In the genomic region with DNA sequence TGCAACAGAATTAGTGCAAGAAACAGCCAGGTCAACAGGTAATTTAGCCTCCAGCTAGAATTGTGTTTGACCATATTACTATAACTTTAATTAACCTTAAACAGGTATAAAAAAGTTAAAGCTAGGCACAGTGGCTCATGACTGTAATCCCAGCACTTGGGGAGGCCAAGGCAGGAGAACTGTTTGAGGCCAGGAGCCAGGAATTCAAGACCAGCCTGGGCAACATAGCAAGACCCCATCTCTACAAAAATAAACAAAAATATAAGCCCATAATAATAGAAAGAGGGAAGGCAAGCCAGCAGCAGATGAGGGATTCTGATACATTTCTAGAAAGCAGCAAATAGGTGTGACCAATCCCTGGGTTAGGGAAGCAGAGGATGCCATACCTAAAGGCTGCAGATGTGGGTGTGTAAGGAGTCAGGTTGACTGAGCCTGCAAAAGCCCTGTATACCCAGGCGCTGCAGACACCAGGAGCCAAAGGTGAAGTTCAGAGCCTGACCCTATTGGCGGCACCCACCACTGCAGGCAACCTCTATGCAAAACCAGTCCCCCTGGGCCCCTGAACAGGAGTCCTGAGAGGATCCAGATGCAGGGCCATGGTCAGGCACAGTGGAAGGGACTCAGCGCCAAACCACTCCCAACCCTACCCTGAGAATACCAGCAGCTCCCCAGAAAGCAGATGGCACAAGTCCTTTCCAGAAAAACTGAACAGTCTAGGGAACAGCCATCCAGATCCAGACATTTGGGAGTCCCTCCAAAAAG, we compare ENCODE assay signal across 30 cellular contexts.
"Had no signal": no experiment of that assay in that cellular context is flagged by ENCODE, and none has a peak within 500 bp of the region (broad histone marks: within the 10 kb centered on the region; RNA-seq: fewer than 3 reads in every experiment).

No MANE protein-coding gene starts in this region.

- H3K27me3 ChIP-seq: adrenal gland, ascending aorta, brain microvascular endothelial cell, hepatocyte, spleen, vagina had no signal

- H3K27me3 Mint-ChIP-seq: activated CD4-positive, alpha-beta T cell treated with anti-CD3 and anti-CD28 coated beads for 36 hours; progenitor cell of endocrine pancreas; type B pancreatic cell had no signal

- H3K4me3 ChIP-seq: adrenal gland, ascending aorta, hepatocyte, left ventricle myocardium inferior, spleen, thoracic aorta, vagina had no signal

- H3K79me2 ChIP-seq: hepatocyte had no signal

- H3K9me3 Mint-ChIP-seq: activated T-cell treated with anti-CD3 and anti-CD28 coated beads, Interleukin-2, amount 50 U/mL, for 4 hours; natural killer cell; T-helper 2 cell treated with Interferon-gamma antibody and Interleukin-4, amounts not matched to agents 5 μg/mL and 100 μg/mL, for 36 hours; type B pancreatic cell had no signal

- H3K4me3 Mint-ChIP-seq: activated CD4-positive, alpha-beta T cell treated with anti-CD3 and anti-CD28 coated beads for 36 hours; activated T-cell treated with anti-CD3 and anti-CD28 coated beads, Interleukin-2, amount 50 U/mL, for 4 hours; natural killer cell; T-helper 2 cell treated with Interferon-gamma antibody and Interleukin-4, amounts not matched to agents 5 μg/mL and 100 μg/mL, for 36 hours; type B pancreatic cell had no signal

- H3K27ac Mint-ChIP-seq: activated CD4-positive, alpha-beta T cell treated with anti-CD3 and anti-CD28 coated beads for 36 hours; progenitor cell of endocrine pancreas; T-helper 2 cell treated with Interferon-gamma antibody and Interleukin-4, amounts not matched to agents 5 μg/mL and 100 μg/mL, for 36 hours; type B pancreatic cell had no signal

- H3K4me2 ChIP-seq: hepatocyte had no signal

- H2AFZ ChIP-seq: hepatocyte had no signal

- H3K9me3 ChIP-seq: adrenal gland, ascending aorta, left ventricle myocardium inferior, spleen, thoracic aorta, vagina had no signal

- DNase-seq: activated CD4-positive, alpha-beta T cell treated with anti-CD3 and anti-CD28 coated beads for 36 hours; activated CD4-positive, alpha-beta T cell treated with anti-CD3 and anti-CD28 coated beads, Interleukin-2, amount 50 U/mL, for 48 hours; activated CD8-positive, alpha-beta memory T cell treated with anti-CD3 and anti-CD28 coated beads, Interleukin-2, amount 50 U/mL, for 48 hours; activated effector memory CD4-positive, alpha-beta T cell treated with anti-CD3 and anti-CD28 coated beads, Interleukin-2, amount 50 U/mL, for 16 hours; activated naive CD4-positive, alpha-beta T cell treated with anti-CD3 and anti-CD28 coated beads, Interleukin-2, amount 50 U/mL, for 16 hours; activated T-cell treated with anti-CD3 and anti-CD28 coated beads, Interleukin-2, amount 50 U/mL, for 4 hours; adrenal gland; brain microvascular endothelial cell; caudate nucleus; effector memory CD4-positive, alpha-beta T cell; glutamatergic neuron; left ventricle myocardium inferior; midbrain; natural killer cell; retina; spleen; stimulated activated CD4-positive, alpha-beta T cell treated with anti-CD3 and anti-CD28 coated beads, Interleukin-4, amount 100 ng/mL, for 1 hour; stimulated activated naive CD4-positive, alpha-beta T cell treated with Interleukin-2 at 50 U/mL for 16 hours had no signal

- FAIRE-seq: colon, endothelial cell of umbilical vein, frontal cortex, TTC549 had no signal

- ATAC-seq: activated CD4-positive, alpha-beta T cell treated with anti-CD3 and anti-CD28 coated beads for 36 hours; activated T-cell treated with anti-CD3 and anti-CD28 coated beads, Interleukin-2, amount 50 U/mL, for 4 hours; esophagus mucosa; natural killer cell had no signal

- H3K27ac ChIP-seq: adrenal gland, ascending aorta, brain microvascular endothelial cell, hepatocyte, left ventricle myocardium inferior, spleen, thoracic aorta, vagina had no signal

- H3K4me1 ChIP-seq: adrenal gland, ascending aorta, vagina had no signal
